ENCODE assay signal across 17 cellular contexts in genomic region chr14:61187642-61187905, GRCh38.
DNase-seq lines count a peak whose midpoint lies in the region; ATAC-seq and TF ChIP-seq lines count a peak whose summit lies in the region.
"Had no signal": no experiment of that assay in that cellular context is flagged by ENCODE, and none has a peak within 500 bp of the region (broad histone marks: within the 10 kb centered on the region; RNA-seq: fewer than 3 reads in every experiment).

No MANE protein-coding gene starts in this region.

- H3K27me3 Mint-ChIP-seq in chondrocyte (ENCODE audit: low read depth) (no peaks in the 10 kb centered on the region), osteocyte (ENCODE audit: unreplicated experiment) (no peaks in the 10 kb centered on the region)

- H3K36me3 ChIP-seq in NT2/D1 (ENCODE audit: insufficient read depth, insufficient read length, low read length) = no peaks in the 10 kb centered on the region
- H3K36me3 ChIP-seq in tibial artery = no peaks in the 10 kb centered on the region

- TF ChIP-seq CTCF in chondrocyte (IDR thresholded peaks at IDR 0.05) (peak; percentile 27), osteocyte (IDR thresholded peaks at IDR 0.05) (no peak), tibial artery (IDR thresholded peaks at IDR 0.05) (no peak)

- H3K36me3 Mint-ChIP-seq in chondrocyte (ENCODE audit: low read depth) = no peaks in the 10 kb centered on the region
- no peaks in the 10 kb centered on the region for H3K36me3 Mint-ChIP-seq in osteocyte (ENCODE audit: unreplicated experiment)

- H3K27ac Mint-ChIP-seq in chondrocyte (ENCODE audit: unreplicated experiment) = peak overlapping the region; percentile 79
- peak overlapping the region; percentile 86 for H3K27ac Mint-ChIP-seq in osteocyte (ENCODE audit: unreplicated experiment)

- H3K9ac ChIP-seq in NT2/D1 (ENCODE audit: insufficient read length, low read depth) = peak overlapping the region; percentile 17
- H3K9ac ChIP-seq: SK-N-SH had no signal

- H3K4me1 Mint-ChIP-seq in chondrocyte (ENCODE audit: low read depth) = peaks cover 90% of the 10 kb centered on the region
- peaks cover 92% of the 10 kb centered on the region for H3K4me1 Mint-ChIP-seq in osteocyte (ENCODE audit: unreplicated experiment)

- no peaks in the 10 kb centered on the region for H3K9me3 ChIP-seq in NT2/D1 (ENCODE audit: insufficient read depth, low read length)
- no peaks in the 10 kb centered on the region for H3K9me3 ChIP-seq in tibial artery
- H3K9me3 ChIP-seq: SK-N-SH had no signal

- ATAC-seq in GM19397 (IDR thresholded peaks at IDR 0.05; ENCODE audit: unreplicated experiment) = no peak

- intact Hi-C loops in tibial artery (cut with DNase I; ENCODE audit: low total_unique reads) = no loop called here

- peak overlapping the region; percentile 76 to 80 for H3K27ac ChIP-seq in tibial artery
- H3K27ac ChIP-seq: C4-2B had no signal

- DNase-seq in NT2/D1 (ENCODE audit: low read depth, low spot score) (no peak), chondrocyte (ENCODE audit: low spot score) (no peak), osteocyte (ENCODE audit: extremely low spot score, unreplicated experiment) (no peak), tibial artery (no peak)
- no peak for DNase-seq in stimulated activated naive CD4-positive, alpha-beta T cell (lab: John Stamatoyannopoulos, UW)
- no peak for DNase-seq in stimulated activated CD8-positive, alpha-beta memory T cell treated with anti-CD3 and anti-CD28 coated beads, Interleukin-4, amount 100 ng/mL, for 48 hours
- DNase-seq: DMS79 treated with DMSO at 0.1 percent for 48 hours, GOT3, KG1, NCI-H1105 treated with DMSO at 0.1 percent for 48 hours, NCI-H1694 treated with DMSO at 0.1 percent for 48 hours, NCI-H524, NCI-H82, SHP77, SK-N-SH had no signal

- H3K9me3 Mint-ChIP-seq in chondrocyte (ENCODE audit: low read depth) = no peaks in the 10 kb centered on the region
- H3K9me3 Mint-ChIP-seq in osteocyte (ENCODE audit: unreplicated experiment) = no peaks in the 10 kb centered on the region

- H3K27me3 ChIP-seq in NT2/D1 (ENCODE audit: insufficient read depth, insufficient read length) = no peaks in the 10 kb centered on the region
- no peaks in the 10 kb centered on the region for H3K27me3 ChIP-seq in tibial artery

- no peak overlapping the region for H3K4me3 ChIP-seq in NT2/D1 (ENCODE audit: insufficient read length, low read depth)
- H3K4me3 ChIP-seq in tibial artery = no peak overlapping the region

- H3K4me1 ChIP-seq in NT2/D1 (ENCODE audit: insufficient read depth, insufficient read length) = peaks cover 4% of the 10 kb centered on the region
- peaks cover 0 to 44% (median 33%) of the 10 kb centered on the region in 4 donors for H3K4me1 ChIP-seq in tibial artery

- H3K4me3 Mint-ChIP-seq in chondrocyte (ENCODE audit: unreplicated experiment) (peak overlapping the region; percentile 35), osteocyte (ENCODE audit: unreplicated experiment) (peak overlapping the region; percentile 57)
